27 cellular contexts compared by ENCODE assay signal in genomic region chr7:137086896-137087295, GRCh38.
"Had no signal": no experiment of that assay in that cellular context is flagged by ENCODE, and none has a peak within 500 bp of the region (broad histone marks: within the 10 kb centered on the region; RNA-seq: fewer than 3 reads in every experiment).

No MANE protein-coding gene starts in this region.

- FAIRE-seq: endometrium, kidney had no signal

- H3K27me3 Mint-ChIP-seq: central memory CD8-positive, alpha-beta T cell; natural killer cell treated with Interleukin-12 subunit alpha and Interleukin-12 subunit beta and Interleukin-15 and Interleukin-18, amount 100 ng/mL, for 72 hours; type B pancreatic cell had no signal

- H3K9me3 Mint-ChIP-seq: neural progenitor cell, type B pancreatic cell had no signal

- H3K4me3 Mint-ChIP-seq: central memory CD8-positive, alpha-beta T cell; immature natural killer cell; natural killer cell treated with Interleukin-12 subunit alpha and Interleukin-12 subunit beta and Interleukin-15 and Interleukin-18, amount 100 ng/mL, for 72 hours; neural progenitor cell; stimulated activated effector memory CD8-positive, alpha-beta T cell treated with anti-CD3 and anti-CD28 coated beads, Interleukin-12 subunit alpha, Interleukin-12 subunit beta, amount 100 ng/mL, for 72 hours; type B pancreatic cell had no signal

- H3K79me2 ChIP-seq: hepatocyte had no signal

- H3K4me2 ChIP-seq: hepatocyte, neural progenitor cell had no signal

- DNase-seq: cortex of kidney; dorsolateral prefrontal cortex; effector CD8-positive, alpha-beta T cell; gastrocnemius medialis; head of caudate nucleus; immature natural killer cell; kidney; left cardiac atrium; left ventricle myocardium superior; nucleus accumbens; ovary; right cardiac atrium; stimulated activated CD4-positive, alpha-beta T cell treated with anti-CD3 and anti-CD28 coated beads, Interleukin-4, amount 100 ng/mL, for 1 hour; stimulated activated CD8-positive, alpha-beta memory T cell treated with anti-CD3 and anti-CD28 coated beads, Interleukin-4, amount 100 ng/mL, for 48 hours; stimulated activated naive CD8-positive, alpha-beta T cell treated with anti-CD3 and anti-CD28 coated beads, Interleukin-15, Interleukin-2, amounts not matched to agents 100 U/mL and 50 U/mL, for 24 hours; thyroid gland; uterus had no signal

- H3K4me1 Mint-ChIP-seq: central memory CD8-positive, alpha-beta T cell; immature natural killer cell; neural progenitor cell; stimulated activated effector memory CD8-positive, alpha-beta T cell treated with anti-CD3 and anti-CD28 coated beads, Interleukin-12 subunit alpha, Interleukin-12 subunit beta, amount 100 ng/mL, for 72 hours had no signal

- H3K27ac ChIP-seq: dorsolateral prefrontal cortex, esophagus muscularis mucosa, gastrocnemius medialis, hepatocyte, neural progenitor cell, ovary, suprapubic skin, thyroid gland, uterus had no signal

- ATAC-seq: gastrocnemius medialis; left cardiac atrium; left ventricle myocardium superior; natural killer cell treated with Interleukin-12 subunit alpha and Interleukin-12 subunit beta and Interleukin-15 and Interleukin-18, amount 100 ng/mL, for 72 hours; right cardiac atrium; stimulated activated effector memory CD8-positive, alpha-beta T cell treated with anti-CD3 and anti-CD28 coated beads, Interleukin-12 subunit alpha, Interleukin-12 subunit beta, amount 100 ng/mL, for 72 hours; stimulated activated naive CD8-positive, alpha-beta T cell treated with anti-CD3 and anti-CD28 coated beads, Interleukin-15, Interleukin-2, amounts not matched to agents 100 U/mL and 50 U/mL, for 24 hours had no signal

- H3K9ac ChIP-seq: neural progenitor cell had no signal

- H3K36me3 ChIP-seq: esophagus muscularis mucosa, gastrocnemius medialis, neural progenitor cell, ovary, suprapubic skin, thyroid gland, uterus had no signal

- H3K9me3 ChIP-seq: esophagus muscularis mucosa, gastrocnemius medialis, ovary, suprapubic skin, thyroid gland, uterus had no signal

- H3K27ac Mint-ChIP-seq: immature natural killer cell; natural killer cell treated with Interleukin-12 subunit alpha and Interleukin-12 subunit beta and Interleukin-15 and Interleukin-18, amount 100 ng/mL, for 72 hours; neural progenitor cell; stimulated activated effector memory CD8-positive, alpha-beta T cell treated with anti-CD3 and anti-CD28 coated beads, Interleukin-12 subunit alpha, Interleukin-12 subunit beta, amount 100 ng/mL, for 72 hours; type B pancreatic cell had no signal

- H2AFZ ChIP-seq: hepatocyte, neural progenitor cell had no signal

- H3K36me3 Mint-ChIP-seq: immature natural killer cell; natural killer cell treated with Interleukin-12 subunit alpha and Interleukin-12 subunit beta and Interleukin-15 and Interleukin-18, amount 100 ng/mL, for 72 hours; neural progenitor cell; stimulated activated effector memory CD8-positive, alpha-beta T cell treated with anti-CD3 and anti-CD28 coated beads, Interleukin-12 subunit alpha, Interleukin-12 subunit beta, amount 100 ng/mL, for 72 hours; type B pancreatic cell had no signal

- H3K27me3 ChIP-seq: dorsolateral prefrontal cortex, esophagus muscularis mucosa, gastrocnemius medialis, hepatocyte, neural progenitor cell, ovary, suprapubic skin, thyroid gland, uterus had no signal

- H3K4me1 ChIP-seq: gastrocnemius medialis, neural progenitor cell, suprapubic skin, thyroid gland, uterus had no signal

- H3K4me3 ChIP-seq: dorsolateral prefrontal cortex, esophagus muscularis mucosa, gastrocnemius medialis, hepatocyte, lung, neural progenitor cell, ovary, suprapubic skin, thyroid gland, uterus had no signal
